10 cellular contexts compared by ENCODE assay signal in genomic region chr19:8306235-8307054, GRCh38. TPM values are rescaled to one million over a fixed set of nuclear protein-coding genes. Genes with fewer than 3 reads are reported as not detected.
DNase-seq lines count a peak whose midpoint lies in the region; ATAC-seq and TF ChIP-seq lines count a peak whose summit lies in the region.
"Had no signal": no experiment of that assay in that cellular context is flagged by ENCODE, and none has a peak within 500 bp of the region (broad histone marks: within the 10 kb centered on the region; RNA-seq: fewer than 3 reads in every experiment).

No MANE protein-coding gene starts in this region.

- H3K9ac ChIP-seq in mammary epithelial cell (ENCODE audit: insufficient read depth, low read length), result no peak overlapping the region

- peak overlapping the region; percentile 86 for H3K4me3 Mint-ChIP-seq in MCF 10A (ENCODE audit: unreplicated experiment)

- no peak overlapping the region for H3K4me2 ChIP-seq in mammary epithelial cell (ENCODE audit: insufficient read depth, low read depth, low read length)

- H3K9me3 ChIP-seq in mammary epithelial cell (replicated peaks; ENCODE audit: insufficient read depth, low read length), result no peaks in the 10 kb centered on the region
- no peaks in the 10 kb centered on the region for H3K9me3 ChIP-seq in lung (ENCODE audit: control insufficient read depth in 2 of 2, insufficient read depth in 1 of 2, low read length in 1 of 2)
- H3K9me3 ChIP-seq in upper lobe of right lung, result no peaks in the 10 kb centered on the region
- H3K9me3 ChIP-seq: Peyer's patch had no signal

- 89% methylated on average over 9 of the region's 17 CpGs for WGBS in mammary epithelial cell (ENCODE audit: low coverage, missing lambda C conversion rate)
- WGBS in lung, 2 donors, result 67 to 79% methylated on average over 17 of the region's 17 CpGs

- H3K27me3 ChIP-seq in mammary epithelial cell (ENCODE audit: insufficient read depth, low read length) (no peaks in the 10 kb centered on the region), lung (ENCODE audit: control insufficient read depth, insufficient read depth) (no peaks in the 10 kb centered on the region), upper lobe of right lung (no peaks in the 10 kb centered on the region)
- H3K27me3 ChIP-seq: brain microvascular endothelial cell, Peyer's patch had no signal

- no peaks in the 10 kb centered on the region for H3K27me3 Mint-ChIP-seq in MCF 10A (ENCODE audit: insufficient read depth, unreplicated experiment)

- POLR2A ChIA-PET in MCF 10A (lab: Yijun Ruan, JAX), result interaction anchor here (4.7 kb wide), 1 partner anchor 15 kb away, joined by 30 read pairs; the partner anchor contains the start of genes NDUFA7 and RPS28

- H2AFZ ChIP-seq in mammary epithelial cell (ENCODE audit: low read depth, low read length), result no peak overlapping the region

- CTCF ChIA-PET in MCF 10A (lab: Yijun Ruan, JAX) (interaction anchor here (1.2 kb wide), 1 partner anchor 15 kb away, joined by 3 read pairs; the partner anchor contains the start of genes NDUFA7 and RPS28), mammary epithelial cell (lab: Charles Lee; ENCODE audit: low non-redundant PET) (no interaction called here)

- H3K36me3 Mint-ChIP-seq in MCF 10A (ENCODE audit: insufficient read depth, unreplicated experiment), result peaks cover 38% of the 10 kb centered on the region

- H3K27ac Mint-ChIP-seq in MCF 10A (ENCODE audit: low read depth, unreplicated experiment), result no peak overlapping the region

- ATAC-seq in lung (ENCODE audit: insufficient read depth, low FRiP score) (no peak), upper lobe of right lung (no peak), GM18505 (IDR thresholded peaks at IDR 0.05; ENCODE audit: unreplicated experiment) (no peak), omental fat pad (ENCODE audit: low FRiP score) (no peak)

- dilution Hi-C loops in mammary epithelial cell (cut with HindIII; ENCODE audit: low sequenced_read_pairs), result no loop called here

- TF ChIP-seq CTCF in MCF 10A (IDR thresholded peaks at IDR 0.05; ENCODE audit: unreplicated experiment) (no peak), mammary epithelial cell (conservative IDR thresholded peaks at IDR 0.05 in 1 of 2, IDR thresholded peaks at IDR 0.05 in 1 of 2; ENCODE audit: extremely low read depth in 1 of 2, insufficient read depth in 1 of 2, low read depth in 1 of 2, low read length in 2 of 2) (no peak), lung (IDR thresholded peaks at IDR 0.05; ENCODE audit: control extremely low read depth, extremely low read depth) (no peak), upper lobe of right lung (IDR thresholded peaks at IDR 0.05) (no peak), omental fat pad (IDR thresholded peaks at IDR 0.05) (no peak)

- H3K36me3 ChIP-seq in mammary epithelial cell (ENCODE audit: insufficient read depth, low read length), result peaks cover 4% of the 10 kb centered on the region
- H3K36me3 ChIP-seq in lung (ENCODE audit: control insufficient read depth in 2 of 2, insufficient read depth in 2 of 2, low read length in 2 of 2), result peaks cover 0 to 15% of the 10 kb centered on the region in 2 donors
- peaks cover 14% of the 10 kb centered on the region for H3K36me3 ChIP-seq in upper lobe of right lung

- peaks cover 15% of the 10 kb centered on the region for H3K4me1 Mint-ChIP-seq in MCF 10A (ENCODE audit: insufficient read depth, unreplicated experiment)

- no peaks in the 10 kb centered on the region for H4K20me1 ChIP-seq in mammary epithelial cell (ENCODE audit: insufficient read depth, low read length)

- no peak overlapping the region for H3K27ac ChIP-seq in mammary epithelial cell (ENCODE audit: insufficient read depth, low read depth, low read length)
- H3K27ac ChIP-seq in lung (ENCODE audit: low read depth in 1 of 2, low read length in 1 of 2), result peak overlapping the region in 1 of 2 donors; percentile 17
- H3K27ac ChIP-seq in upper lobe of right lung, result peak overlapping the region; percentile 48
- H3K27ac ChIP-seq: brain microvascular endothelial cell had no signal

- no peak overlapping the region for H3K4me3 ChIP-seq in mammary epithelial cell (replicated peaks in 1 of 3; ENCODE audit: insufficient read depth in 1 of 3, low read depth in 2 of 3, low read length in 3 of 3)
- H3K4me3 ChIP-seq in lung, result no peak overlapping the region
- peak overlapping the region; percentile 72 for H3K4me3 ChIP-seq in upper lobe of right lung

- H3K4me1 ChIP-seq in mammary epithelial cell (ENCODE audit: insufficient read depth, low read length), result peaks cover 14% of the 10 kb centered on the region
- peaks cover 2 to 19% of the 10 kb centered on the region in 2 donors for H3K4me1 ChIP-seq in lung (ENCODE audit: control insufficient read depth in 2 of 2, insufficient read depth in 2 of 2, low read length in 2 of 2)
- peaks cover 21% of the 10 kb centered on the region for H3K4me1 ChIP-seq in upper lobe of right lung

- in situ Hi-C loops in mammary epithelial cell (cut with MboI; ENCODE audit: low sequenced_read_pairs in 2 of 2), result no loop called here

- intact Hi-C loops in MCF 10A (cut with micrococcal nuclease), result no loop called here
- intact Hi-C loops in mammary epithelial cell (cut with micrococcal nuclease), result no loop called here
- intact Hi-C loops in upper lobe of right lung (cut with DNase I), result no loop called here

- no peak for DNase-seq in MCF 10A (ENCODE audit: unreplicated experiment)
- DNase-seq in mammary epithelial cell, result no peak
- peak; percentile 11 for DNase-seq in activated naive CD4-positive, alpha-beta T cell treated with anti-CD3 and anti-CD28 coated beads, Interleukin-2, amount 50 U/mL, for 16 hours
- peak; percentile 24 for DNase-seq in lung (ENCODE audit: low spot score)
- DNase-seq in upper lobe of right lung, result peak; percentile 61
- no peak for DNase-seq in GF-D8 (lab: John Stamatoyannopoulos, UW)
- no peak for DNase-seq in omental fat pad (ENCODE audit: low spot score)
- DNase-seq: brain microvascular endothelial cell had no signal

- no peak for TF ChIP-seq POLR2A in GM18505 (IDR thresholded peaks at IDR 0.05; ENCODE audit: borderline replicate concordance, extremely low read depth, insufficient read depth, insufficient read length)

- BruUV-seq in MCF 10A (replicated peaks; lab: Mats Ljungman, UMichigan) (TSS peak; percentile 30), mammary epithelial cell (replicated peaks; lab: Mats Ljungman, UMichigan) (no TSS peak)

- no peaks in the 10 kb centered on the region for H3K9me3 Mint-ChIP-seq in MCF 10A (ENCODE audit: unreplicated experiment)

- peaks cover 10% of the 10 kb centered on the region for H3K79me2 ChIP-seq in mammary epithelial cell (ENCODE audit: insufficient read depth, low read length)

RNA-seq across cellular contexts. Expression of gene CD320, which starts 1.7 kb away (rescaled TPM):
- total RNA-seq in MCF 10A (2022) (39.2 and 68.8 TPM in 2 replicates), mammary epithelial cell (10 to 100 TPM in 1 of 2 donors, 1 to 10 TPM in 1; 8.0 to 31.0 TPM), lung (10 to 100 TPM; 19.1 to 53.8 TPM), upper lobe of right lung (49.4 TPM), omental fat pad (100 to 1,000 TPM in 2 of 4 donors, 10 to 100 TPM in 2; 49.3 to 126 (median 79.3) TPM)
- polyA plus RNA-seq in mammary epithelial cell (44.0 TPM), lung (10 to 100 TPM; 38.6 to 55.6 TPM)
- polyA minus RNA-seq in mammary epithelial cell, result 20.2 TPM

RNA-seq across cellular contexts. Expression of gene NDUFA7, which starts 14.7 kb away (rescaled TPM):
- total RNA-seq in MCF 10A (2022) (83.2 and 91.8 TPM in 2 replicates), mammary epithelial cell (10 to 100 TPM in 1 of 2 donors, 1 to 10 TPM in 1; 5.3 to 77.6 TPM), lung (10 to 100 TPM; 10.6 to 54.1 TPM), upper lobe of right lung (35.7 TPM), omental fat pad (10 to 100 TPM; 14.5 to 44.2 (median 33.1) TPM)
- polyA plus RNA-seq in mammary epithelial cell (79.6 TPM), lung (100 to 1,000 TPM; 119 to 239 TPM)
- 99.2 TPM for polyA minus RNA-seq in mammary epithelial cell

RNA-seq across cellular contexts. Expression of gene RPS28, which starts 14.9 kb away (rescaled TPM):
- total RNA-seq in MCF 10A (2022) (2,247 and 2,362 TPM in 2 replicates), mammary epithelial cell (1,000 to 10,000 TPM in 1 of 2 donors, 100 to 1,000 TPM in 1; 151 to 1,577 TPM), lung (1,000 to 10,000 TPM in 1 of 2 donors, 100 to 1,000 TPM in 1; 847 to 1,744 TPM), upper lobe of right lung (1,645 TPM), omental fat pad (100 to 1,000 TPM; 420 to 679 (median 534) TPM)
- polyA plus RNA-seq in mammary epithelial cell (681 TPM), lung (1,000 to 10,000 TPM in 1 of 2 donors, 100 to 1,000 TPM in 1; 588 to 1,897 TPM)
- polyA minus RNA-seq in mammary epithelial cell, result 419 TPM

RNA-seq across cellular contexts. Expression of gene KANK3, which starts 36.6 kb away (rescaled TPM):
- total RNA-seq in MCF 10A (2022) (0.79 and 1.2 TPM in 2 replicates), mammary epithelial cell (1 to 10 TPM in 1 of 2 donors, under 1 TPM in 1; 0.33 to 5.3 TPM), lung (10 to 100 TPM; 24.2 to 42.3 TPM), upper lobe of right lung (54.0 TPM), omental fat pad (10 to 100 TPM in 3 of 4 donors, 1 to 10 TPM in 1; 7.1 to 48.7 (median 18.9) TPM)
- polyA plus RNA-seq in mammary epithelial cell (1.9 TPM), lung (10 to 100 TPM; 24.0 to 29.1 TPM)
- 3.5 TPM for polyA minus RNA-seq in mammary epithelial cell

RNA-seq across cellular contexts. Expression of gene ANGPTL4, which starts 57.5 kb away (rescaled TPM):
- total RNA-seq in MCF 10A (2022) (12.6 and 32.8 TPM in 2 replicates), mammary epithelial cell (100 to 1,000 TPM in 1 of 2 donors, 10 to 100 TPM in 1; 75.8 to 294 TPM), lung (10 to 100 TPM in 1 of 2 donors, 1 to 10 TPM in 1; 4.4 to 14.8 TPM), upper lobe of right lung (6.3 TPM), omental fat pad (100 to 1,000 TPM in 3 of 4 donors, 10 to 100 TPM in 1; 62.6 to 405 (median 250) TPM)
- polyA plus RNA-seq in mammary epithelial cell (551 TPM), lung (10 to 100 TPM; 10.5 to 96.3 TPM)
- 208 TPM for polyA minus RNA-seq in mammary epithelial cell

Comparison
In these comparisons a context has a peak if more than half of its experiments do, and no peak if none do; other contexts are left out.
1. DNase-seq: peak in activated naive CD4-positive, alpha-beta T cell treated with anti-CD3 and anti-CD28 coated beads, Interleukin-2, amount 50 U/mL, for 16 hours (single experiment), lung (single experiment) and upper lobe of right lung (single experiment); none in MCF 10A (single experiment), mammary epithelial cell (single experiment), GF-D8 (single experiment) and omental fat pad (single experiment).